ENCODE assay signal across 15 cellular contexts in the genomic region with DNA sequence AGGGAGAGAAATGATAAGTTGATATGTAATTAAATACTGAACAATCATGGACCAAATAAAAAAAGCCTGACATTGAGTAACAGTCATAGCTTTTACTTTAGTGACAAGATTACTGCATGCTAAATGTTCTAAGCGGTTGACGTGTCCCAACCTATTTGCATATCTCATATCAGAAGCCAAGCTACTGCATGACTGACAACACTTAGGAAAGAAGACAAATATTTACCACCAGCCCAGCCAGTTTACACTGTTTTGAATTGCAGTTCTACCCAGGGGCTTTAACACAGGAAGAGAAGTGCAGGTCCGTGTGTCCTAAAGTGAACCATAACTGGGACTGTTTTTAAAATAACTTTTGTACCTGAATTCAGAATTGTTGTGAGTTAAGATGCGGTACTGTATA.
DNase-seq lines count a peak whose midpoint lies in the region; ATAC-seq and TF ChIP-seq lines count a peak whose summit lies in the region.
"Had no signal": no experiment of that assay in that cellular context is flagged by ENCODE, and none has a peak within 500 bp of the region (broad histone marks: within the 10 kb centered on the region; RNA-seq: fewer than 3 reads in every experiment).

No MANE protein-coding gene starts in this region.

- H3K27me3 ChIP-seq in foreskin keratinocyte (no peaks in the 10 kb centered on the region), aorta (ENCODE audit: control insufficient read depth in 1 of 2, insufficient read depth in 2 of 2, low read length in 1 of 2) (no peaks in the 10 kb centered on the region)

- TF ChIP-seq CTCF in LNCaP clone FGC (IDR thresholded peaks at IDR 0.05; ENCODE audit: control insufficient read depth, extremely low read depth, insufficient read depth), result no peak
- TF ChIP-seq CTCF in foreskin keratinocyte (conservative IDR thresholded peaks at IDR 0.05), result no peak
- no peak for TF ChIP-seq CTCF in omental fat pad (IDR thresholded peaks at IDR 0.05)
- TF ChIP-seq CTCF in foreskin fibroblast (IDR thresholded peaks at IDR 0.05; ENCODE audit: low read depth, low read length), result no peak

- H3K4me1 ChIP-seq in foreskin keratinocyte (no peaks in the 10 kb centered on the region), aorta (ENCODE audit: control insufficient read depth in 1 of 2, insufficient read depth in 2 of 2, low read length in 2 of 2) (no peaks in the 10 kb centered on the region)

- 73 to 81% methylated on average over 4 of the region's 4 CpGs for WGBS in aorta, 2 donors

- intact Hi-C loops in aorta (cut with DNase I), result no loop called here

- ATAC-seq in foreskin keratinocyte (peak; percentile 64), aorta (ENCODE audit: low FRiP score) (no peak), omental fat pad (ENCODE audit: low FRiP score) (no peak)
- ATAC-seq: CD8-positive, alpha-beta T cell had no signal

- H3K27ac ChIP-seq in foreskin keratinocyte, result no peak overlapping the region
- no peak overlapping the region for H3K27ac ChIP-seq in aorta (ENCODE audit: low read depth in 1 of 2, low read length in 2 of 2)
- H3K27ac ChIP-seq: HL-60 had no signal

- peak; percentile 54 for DNase-seq in COLO668 (lab: John Stamatoyannopoulos, UW; ENCODE audit: unreplicated experiment)
- DNase-seq in LNCaP clone FGC (ENCODE audit: low read depth), result peak; percentile 98
- DNase-seq in NCI-H526 (lab: John Stamatoyannopoulos, UW), result peak; percentile 76 to 82
- DNase-seq in foreskin keratinocyte, result peak in 1 of 2 donors; percentile 27
- DNase-seq in aorta, result no peak
- DNase-seq in stimulated activated CD4-positive, alpha-beta T cell treated with anti-CD3 and anti-CD28 coated beads, Interleukin-1b, Interleukin-23, amount 100 ng/mL, for 48 hours, result no peak
- DNase-seq in omental fat pad (ENCODE audit: low spot score), result no peak
- DNase-seq in foreskin fibroblast, result no peak
- DNase-seq: activated naive CD4-positive, alpha-beta T cell treated with Interleukin-2 at 50 U/mL for 16 hours; activated T-cell treated with anti-CD3 and anti-CD28 coated beads for 4 hours; amygdala; CD8-positive, alpha-beta T cell; NCI-H226; retina had no signal

- H3K36me3 ChIP-seq in aorta (ENCODE audit: control insufficient read depth in 1 of 2, insufficient read depth in 2 of 2, low read length in 1 of 2), result no peaks in the 10 kb centered on the region

- H3K4me3 ChIP-seq in LNCaP clone FGC (ENCODE audit: low read depth, low read length) (peak overlapping the region; percentile 40), aorta (ENCODE audit: low read length in 2 of 2) (no peak overlapping the region), foreskin fibroblast (ENCODE audit: low read depth in 1 of 2, low read length in 2 of 2) (no peak overlapping the region)

- H3K9me3 ChIP-seq in aorta (ENCODE audit: control insufficient read depth, low read length), result peaks cover 1% of the 10 kb centered on the region

Comparison
In these comparisons a context has a peak if more than half of its experiments do, and no peak if none do; other contexts are left out.
1. DNase-seq: peak in COLO668 (single experiment), LNCaP clone FGC (single experiment) and NCI-H526 (2 of 2); none in aorta (0 of 2), stimulated activated CD4-positive, alpha-beta T cell treated with anti-CD3 and anti-CD28 coated beads, Interleukin-1b, Interleukin-23, amount 100 ng/mL, for 48 hours (single experiment), omental fat pad (single experiment) and foreskin fibroblast (0 of 2).